1 cellular context compared by ENCODE assay signal in the genomic region with DNA sequence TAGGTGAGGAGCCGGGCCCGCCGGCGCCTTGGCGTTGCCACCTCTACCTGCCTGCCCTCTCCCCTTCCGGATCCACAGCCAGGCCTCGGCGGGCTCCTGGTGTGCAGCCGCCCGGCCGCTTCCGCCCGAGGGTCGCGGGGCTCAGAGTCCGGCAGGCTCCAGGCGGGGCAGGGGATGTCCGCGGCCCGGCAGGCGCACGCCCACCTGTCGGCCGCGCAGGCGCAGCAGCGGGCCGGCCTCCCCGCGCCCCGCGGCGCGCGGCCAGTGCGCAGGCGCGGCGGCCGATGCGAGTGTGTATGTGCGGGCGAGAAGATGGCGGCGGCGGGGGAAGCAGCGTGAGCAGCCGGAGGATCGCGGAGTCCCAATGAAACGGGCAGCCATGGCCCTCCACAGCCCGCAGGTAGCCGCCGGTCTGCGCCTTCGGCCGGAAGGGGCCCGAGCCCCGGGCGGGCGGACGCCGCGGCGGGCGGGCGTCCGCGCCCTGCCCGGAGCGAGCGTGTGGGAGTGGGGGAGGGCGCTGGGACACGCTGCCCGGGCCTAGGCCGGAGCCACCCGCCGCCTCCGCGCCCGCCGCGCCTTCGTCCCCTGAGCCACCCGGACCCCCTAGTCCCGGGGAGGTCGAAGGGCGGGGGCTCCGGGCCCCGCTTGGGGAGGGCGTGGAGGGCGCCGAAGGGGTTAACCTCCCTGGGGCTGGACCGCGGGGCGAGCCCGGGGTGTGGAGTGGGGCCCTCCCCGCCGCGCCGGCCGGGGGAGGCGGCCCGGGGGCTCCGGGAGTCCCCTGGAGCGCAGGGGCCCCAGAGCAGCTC.
A peak's percentile ranks its signal among the peaks of the same experiment; 100 is the strongest.
TF ChIP-seq lines count a peak whose summit lies in the region.

A gene with protein sequence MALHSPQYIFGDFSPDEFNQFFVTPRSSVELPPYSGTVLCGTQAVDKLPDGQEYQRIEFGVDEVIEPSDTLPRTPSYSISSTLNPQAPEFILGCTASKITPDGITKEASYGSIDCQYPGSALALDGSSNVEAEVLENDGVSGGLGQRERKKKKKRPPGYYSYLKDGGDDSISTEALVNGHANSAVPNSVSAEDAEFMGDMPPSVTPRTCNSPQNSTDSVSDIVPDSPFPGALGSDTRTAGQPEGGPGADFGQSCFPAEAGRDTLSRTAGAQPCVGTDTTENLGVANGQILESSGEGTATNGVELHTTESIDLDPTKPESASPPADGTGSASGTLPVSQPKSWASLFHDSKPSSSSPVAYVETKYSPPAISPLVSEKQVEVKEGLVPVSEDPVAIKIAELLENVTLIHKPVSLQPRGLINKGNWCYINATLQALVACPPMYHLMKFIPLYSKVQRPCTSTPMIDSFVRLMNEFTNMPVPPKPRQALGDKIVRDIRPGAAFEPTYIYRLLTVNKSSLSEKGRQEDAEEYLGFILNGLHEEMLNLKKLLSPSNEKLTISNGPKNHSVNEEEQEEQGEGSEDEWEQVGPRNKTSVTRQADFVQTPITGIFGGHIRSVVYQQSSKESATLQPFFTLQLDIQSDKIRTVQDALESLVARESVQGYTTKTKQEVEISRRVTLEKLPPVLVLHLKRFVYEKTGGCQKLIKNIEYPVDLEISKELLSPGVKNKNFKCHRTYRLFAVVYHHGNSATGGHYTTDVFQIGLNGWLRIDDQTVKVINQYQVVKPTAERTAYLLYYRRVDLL (plus strand): TSS at position 289 of the 806 bp plus-strand sequence. CDS start 91 bp downstream, at position 380.

TF ChIP-seq in K562, 482 proteins besides CTCF, POLR2A, EP300 and RAD21 (continued from another document and continues in another):
- TF ChIP-seq GMEB1 (CRISPR knock-in tag; IDR thresholded peaks at IDR 0.05) (no peak), EGR1 (conservative IDR thresholded peaks at IDR 0.05) (peak; percentile 44), ATF2 (CRISPR knock-in tag; IDR thresholded peaks at IDR 0.05) (no peak), NFIC (IDR thresholded peaks at IDR 0.05) (no peak), POLR2AphosphoS5 (IDR thresholded peaks at IDR 0.05; ENCODE audit: control insufficient read depth, insufficient read depth, low read depth, low read length) (peak; percentile 80; the same call in 1 of the 2 replicates), RBM22 (IDR thresholded peaks at IDR 0.05; ENCODE audit: low read depth, low read length, poor library complexity, severe bottlenecking) (peak; percentile 3), ZBTB34 (CRISPR knock-in tag; IDR thresholded peaks at IDR 0.05) (no peak), ZNF766 (CRISPR knock-in tag; conservative IDR thresholded peaks at IDR 0.05) (no peak), EHMT2 (IDR thresholded peaks at IDR 0.05) (no peak), RBM39 (optimal IDR thresholded peaks at IDR 0.05; ENCODE audit: low read depth, low read length) (no peak), RBFOX2 (IDR thresholded peaks at IDR 0.05; ENCODE audit: low read depth, low read length) (peak; percentile 94), CCAR2 (IDR thresholded peaks at IDR 0.05; ENCODE audit: low read depth, low read length) (no peak), TEAD2 (tag; IDR thresholded peaks at IDR 0.05) (no peak), ATF1 (CRISPR knock-in tag; IDR thresholded peaks at IDR 0.05) (no peak), ATF1 (tag; IDR thresholded peaks at IDR 0.05) (no peak; the same call in 1 of the 2 replicates), TEAD1 (CRISPR knock-in tag; IDR thresholded peaks at IDR 0.05) (no peak), CREB1 (IDR thresholded peaks at IDR 0.05) (no peak), CREB1 (CRISPR knock-in tag; IDR thresholded peaks at IDR 0.05) (no peak), ZHX1 (conservative IDR thresholded peaks at IDR 0.05; ENCODE audit: low read length) (no peak), ZZZ3 (IDR thresholded peaks at IDR 0.05) (no peak), NR4A1 (CRISPR knock-in tag; IDR thresholded peaks at IDR 0.05) (peak; percentile 34; the same call in 1 of the 2 replicates), NR4A1 (tag; IDR thresholded peaks at IDR 0.05) (no peak), KDM2B (CRISPR knock-in tag; IDR thresholded peaks at IDR 0.05) (0 out of 2 replicates have a peak, but pooled peaks have one; percentile 73), HMG20B (CRISPR knock-in tag; IDR thresholded peaks at IDR 0.05) (no peak), U2AF1 (optimal IDR thresholded peaks at IDR 0.05; ENCODE audit: low read depth, low read length) (peak; percentile 48), HNRNPUL1 (IDR thresholded peaks at IDR 0.05; ENCODE audit: low read length) (no peak), MTA3 (IDR thresholded peaks at IDR 0.05; ENCODE audit: borderline replicate concordance) (no peak)
- TF ChIP-seq, protein P1, sequence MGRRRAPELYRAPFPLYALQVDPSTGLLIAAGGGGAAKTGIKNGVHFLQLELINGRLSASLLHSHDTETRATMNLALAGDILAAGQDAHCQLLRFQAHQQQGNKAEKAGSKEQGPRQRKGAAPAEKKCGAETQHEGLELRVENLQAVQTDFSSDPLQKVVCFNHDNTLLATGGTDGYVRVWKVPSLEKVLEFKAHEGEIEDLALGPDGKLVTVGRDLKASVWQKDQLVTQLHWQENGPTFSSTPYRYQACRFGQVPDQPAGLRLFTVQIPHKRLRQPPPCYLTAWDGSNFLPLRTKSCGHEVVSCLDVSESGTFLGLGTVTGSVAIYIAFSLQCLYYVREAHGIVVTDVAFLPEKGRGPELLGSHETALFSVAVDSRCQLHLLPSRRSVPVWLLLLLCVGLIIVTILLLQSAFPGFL (CRISPR knock-in tag; IDR thresholded peaks at IDR 0.05), result no peak
- TF ChIP-seq, protein P2, sequence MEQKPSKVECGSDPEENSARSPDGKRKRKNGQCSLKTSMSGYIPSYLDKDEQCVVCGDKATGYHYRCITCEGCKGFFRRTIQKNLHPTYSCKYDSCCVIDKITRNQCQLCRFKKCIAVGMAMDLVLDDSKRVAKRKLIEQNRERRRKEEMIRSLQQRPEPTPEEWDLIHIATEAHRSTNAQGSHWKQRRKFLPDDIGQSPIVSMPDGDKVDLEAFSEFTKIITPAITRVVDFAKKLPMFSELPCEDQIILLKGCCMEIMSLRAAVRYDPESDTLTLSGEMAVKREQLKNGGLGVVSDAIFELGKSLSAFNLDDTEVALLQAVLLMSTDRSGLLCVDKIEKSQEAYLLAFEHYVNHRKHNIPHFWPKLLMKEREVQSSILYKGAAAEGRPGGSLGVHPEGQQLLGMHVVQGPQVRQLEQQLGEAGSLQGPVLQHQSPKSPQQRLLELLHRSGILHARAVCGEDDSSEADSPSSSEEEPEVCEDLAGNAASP (IDR thresholded peaks at IDR 0.05), result no peak
- TF ChIP-seq, protein P3, sequence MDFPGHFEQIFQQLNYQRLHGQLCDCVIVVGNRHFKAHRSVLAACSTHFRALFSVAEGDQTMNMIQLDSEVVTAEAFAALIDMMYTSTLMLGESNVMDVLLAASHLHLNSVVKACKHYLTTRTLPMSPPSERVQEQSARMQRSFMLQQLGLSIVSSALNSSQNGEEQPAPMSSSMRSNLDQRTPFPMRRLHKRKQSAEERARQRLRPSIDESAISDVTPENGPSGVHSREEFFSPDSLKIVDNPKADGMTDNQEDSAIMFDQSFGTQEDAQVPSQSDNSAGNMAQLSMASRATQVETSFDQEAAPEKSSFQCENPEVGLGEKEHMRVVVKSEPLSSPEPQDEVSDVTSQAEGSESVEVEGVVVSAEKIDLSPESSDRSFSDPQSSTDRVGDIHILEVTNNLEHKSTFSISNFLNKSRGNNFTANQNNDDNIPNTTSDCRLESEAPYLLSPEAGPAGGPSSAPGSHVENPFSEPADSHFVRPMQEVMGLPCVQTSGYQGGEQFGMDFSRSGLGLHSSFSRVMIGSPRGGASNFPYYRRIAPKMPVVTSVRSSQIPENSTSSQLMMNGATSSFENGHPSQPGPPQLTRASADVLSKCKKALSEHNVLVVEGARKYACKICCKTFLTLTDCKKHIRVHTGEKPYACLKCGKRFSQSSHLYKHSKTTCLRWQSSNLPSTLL (IDR thresholded peaks at IDR 0.05), result no peak
- TF ChIP-seq, protein P4, sequence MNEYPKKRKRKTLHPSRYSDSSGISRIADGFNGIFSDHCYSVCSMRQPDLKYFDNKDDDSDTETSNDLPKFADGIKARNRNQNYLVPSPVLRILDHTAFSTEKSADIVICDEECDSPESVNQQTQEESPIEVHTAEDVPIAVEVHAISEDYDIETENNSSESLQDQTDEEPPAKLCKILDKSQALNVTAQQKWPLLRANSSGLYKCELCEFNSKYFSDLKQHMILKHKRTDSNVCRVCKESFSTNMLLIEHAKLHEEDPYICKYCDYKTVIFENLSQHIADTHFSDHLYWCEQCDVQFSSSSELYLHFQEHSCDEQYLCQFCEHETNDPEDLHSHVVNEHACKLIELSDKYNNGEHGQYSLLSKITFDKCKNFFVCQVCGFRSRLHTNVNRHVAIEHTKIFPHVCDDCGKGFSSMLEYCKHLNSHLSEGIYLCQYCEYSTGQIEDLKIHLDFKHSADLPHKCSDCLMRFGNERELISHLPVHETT (CRISPR knock-in tag; conservative IDR thresholded peaks at IDR 0.05 in 1 of 2, IDR thresholded peaks at IDR 0.05 in 1 of 2), result peak in 1 of 2 experiments; percentile 72; a peak in 1 of 4 replicates
- TF ChIP-seq, protein P5, sequence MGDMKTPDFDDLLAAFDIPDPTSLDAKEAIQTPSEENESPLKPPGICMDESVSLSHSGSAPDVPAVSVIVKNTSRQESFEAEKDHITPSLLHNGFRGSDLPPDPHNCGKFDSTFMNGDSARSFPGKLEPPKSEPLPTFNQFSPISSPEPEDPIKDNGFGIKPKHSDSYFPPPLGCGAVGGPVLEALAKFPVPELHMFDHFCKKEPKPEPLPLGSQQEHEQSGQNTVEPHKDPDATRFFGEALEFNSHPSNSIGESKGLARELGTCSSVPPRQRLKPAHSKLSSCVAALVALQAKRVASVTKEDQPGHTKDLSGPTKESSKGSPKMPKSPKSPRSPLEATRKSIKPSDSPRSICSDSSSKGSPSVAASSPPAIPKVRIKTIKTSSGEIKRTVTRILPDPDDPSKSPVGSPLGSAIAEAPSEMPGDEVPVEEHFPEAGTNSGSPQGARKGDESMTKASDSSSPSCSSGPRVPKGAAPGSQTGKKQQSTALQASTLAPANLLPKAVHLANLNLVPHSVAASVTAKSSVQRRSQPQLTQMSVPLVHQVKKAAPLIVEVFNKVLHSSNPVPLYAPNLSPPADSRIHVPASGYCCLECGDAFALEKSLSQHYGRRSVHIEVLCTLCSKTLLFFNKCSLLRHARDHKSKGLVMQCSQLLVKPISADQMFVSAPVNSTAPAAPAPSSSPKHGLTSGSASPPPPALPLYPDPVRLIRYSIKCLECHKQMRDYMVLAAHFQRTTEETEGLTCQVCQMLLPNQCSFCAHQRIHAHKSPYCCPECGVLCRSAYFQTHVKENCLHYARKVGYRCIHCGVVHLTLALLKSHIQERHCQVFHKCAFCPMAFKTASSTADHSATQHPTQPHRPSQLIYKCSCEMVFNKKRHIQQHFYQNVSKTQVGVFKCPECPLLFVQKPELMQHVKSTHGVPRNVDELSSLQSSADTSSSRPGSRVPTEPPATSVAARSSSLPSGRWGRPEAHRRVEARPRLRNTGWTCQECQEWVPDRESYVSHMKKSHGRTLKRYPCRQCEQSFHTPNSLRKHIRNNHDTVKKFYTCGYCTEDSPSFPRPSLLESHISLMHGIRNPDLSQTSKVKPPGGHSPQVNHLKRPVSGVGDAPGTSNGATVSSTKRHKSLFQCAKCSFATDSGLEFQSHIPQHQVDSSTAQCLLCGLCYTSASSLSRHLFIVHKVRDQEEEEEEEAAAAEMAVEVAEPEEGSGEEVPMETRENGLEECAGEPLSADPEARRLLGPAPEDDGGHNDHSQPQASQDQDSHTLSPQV (IDR thresholded peaks at IDR 0.05), result peak; percentile 63; the same call in 1 of the 2 replicates
